Comparison of ENCODE assay signal across 21 cellular contexts in the genomic region with DNA sequence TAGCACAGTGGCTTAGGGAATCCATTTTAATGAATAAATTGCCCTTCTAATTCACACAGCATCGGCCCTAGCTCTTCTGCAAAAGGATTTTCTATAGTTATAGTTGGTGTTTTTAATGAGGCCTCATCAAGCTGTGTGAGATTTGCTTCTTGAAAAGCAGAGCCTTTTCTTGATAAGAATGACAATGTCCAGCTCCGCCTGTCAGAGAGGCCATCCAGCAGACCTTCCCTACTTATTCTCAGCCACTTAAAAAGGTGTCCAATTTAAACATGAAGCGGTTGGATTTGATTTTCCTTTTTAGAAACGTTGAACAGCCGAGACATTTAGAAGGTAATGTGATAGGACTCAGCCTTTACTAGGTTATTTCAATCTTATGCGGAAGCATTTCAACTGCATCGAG.
"Had no signal": no experiment of that assay in that cellular context is flagged by ENCODE, and none has a peak within 500 bp of the region (broad histone marks: within the 10 kb centered on the region; RNA-seq: fewer than 3 reads in every experiment).

No MANE protein-coding gene starts in this region.

- H3K4me3 ChIP-seq: SJSA1 had no signal

- H3K9me3 ChIP-seq: SJSA1, SK-N-SH had no signal

- H3K9ac ChIP-seq: SK-N-SH had no signal

- FAIRE-seq: HTR-8/SVneo had no signal

- H3K4me2 ChIP-seq: SK-N-SH had no signal

- H3K27ac ChIP-seq: HL-60, RWPE1, SJSA1 had no signal

- H3K36me3 ChIP-seq: SJSA1 had no signal

- DNase-seq: KBM-7, MV-4-11, NCI-H1048, NCI-H1105, NCI-H1417, NCI-H1436 treated with DMSO at 0.1 percent for 48 hours, NCI-H1694, NCI-H187 treated with DMSO at 0.1 percent for 48 hours, NCI-H2029 treated with DMSO at 0.1 percent for 48 hours, NCI-H2171 treated with DMSO at 0.1 percent for 48 hours, NCI-H345, NCI-H524, NCI-H69, NCI-H774, SIG-M5, SK-N-SH, SW 1271 had no signal

- H3K27me3 ChIP-seq: SJSA1 had no signal
